8 cellular contexts compared by ENCODE assay signal in genomic region chr7:158828343-158829020, GRCh38. TPM values are rescaled to one million over a fixed set of nuclear protein-coding genes. Genes with fewer than 3 reads are reported as not detected.
A peak's percentile ranks its signal among the peaks of the same experiment; 100 is the strongest.
DNase-seq lines count a peak whose midpoint lies in the region; ATAC-seq, FAIRE-seq and TF ChIP-seq lines count a peak whose summit lies in the region.

No MANE protein-coding gene starts in this region.

- DNase-seq in C1 segment of cervical spinal cord (lab: John Stamatoyannopoulos, UW) (peak in 9 of 14 donors; percentile 14 to 58 (median 45)), H9 (peak; percentile 50), T-helper 17 cell (peak in 1 of 3 donors; percentile 30), endothelial cell (ENCODE audit: low spot score) (peak; percentile 58), urothelium cell line (ENCODE audit: low spot score) (peak; percentile 14), mesenteric fat pad (ENCODE audit: low spot score) (no peak), T1000 (lab: John Stamatoyannopoulos, UW) (no peak)

- H3K27ac Mint-ChIP-seq in H9 (peak overlapping the region in 1 of 3 experiments; percentile 44; a peak in 1 of 7 replicates), T-helper 17 cell (peak overlapping the region; percentile 97), endothelial cell (ENCODE audit: unreplicated experiment) (peak overlapping the region; percentile 85)

- peak overlapping the region; percentile 49 for H3K9ac ChIP-seq in H9 (ENCODE audit: extremely low read depth, insufficient read length, low read length)

- H3K4me1 ChIP-seq in H9 (ENCODE audit: insufficient read depth, low read length) (peaks cover 7% of the 10 kb centered on the region), mononuclear cell (ENCODE audit: insufficient read depth, low read length) (peaks cover 49% of the 10 kb centered on the region)

- peaks cover 12% of the 10 kb centered on the region for H3K23me2 ChIP-seq in H9 (ENCODE audit: insufficient read length, low read depth, low read length, poor library complexity, severe bottlenecking)

- H4K5ac ChIP-seq in H9 (ENCODE audit: insufficient read length, low read depth, low read length) = no peak overlapping the region

- peaks cover 39% of the 10 kb centered on the region in 2 experiments for H3K4me1 Mint-ChIP-seq in H9
- peaks cover 29% of the 10 kb centered on the region for H3K4me1 Mint-ChIP-seq in T-helper 17 cell
- peaks cover 22% of the 10 kb centered on the region for H3K4me1 Mint-ChIP-seq in endothelial cell (ENCODE audit: unreplicated experiment)

- H4K91ac ChIP-seq in H9 (ENCODE audit: insufficient read length, low read depth, low read length) = no peak overlapping the region

- ATAC-seq in T-helper 17 cell = no peak

- TF ChIP-seq CTCF in H9 (conservative IDR thresholded peaks at IDR 0.05) (no peak), endothelial cell (IDR thresholded peaks at IDR 0.05; ENCODE audit: unreplicated experiment) (no peak)

- no peak overlapping the region for H2BK12ac ChIP-seq in H9 (ENCODE audit: insufficient read length, low read depth, low read length)

- H3K23ac ChIP-seq in H9 (ENCODE audit: insufficient read length, low read depth, low read length) = no peak overlapping the region

- no peak overlapping the region for H2AFZ ChIP-seq in H9 (ENCODE audit: low read length)

- H4K20me1 ChIP-seq in H9 (ENCODE audit: control insufficient read depth, insufficient read depth, insufficient read length) = no peaks in the 10 kb centered on the region

- H3K4me3 Mint-ChIP-seq in H9 (peak overlapping the region; percentile 69 to 81), T-helper 17 cell (peak overlapping the region; percentile 95), endothelial cell (ENCODE audit: unreplicated experiment) (peak overlapping the region; percentile 94)

- no peak overlapping the region for H2BK20ac ChIP-seq in H9 (ENCODE audit: low read depth, low read length, poor library complexity, severe bottlenecking)

- H3K9me3 ChIP-seq in H9 (ENCODE audit: control insufficient read depth, low read depth, low read length) (no peaks in the 10 kb centered on the region), T-helper 17 cell (ENCODE audit: control insufficient read depth, low read length, poor library complexity, severe bottlenecking) (no peaks in the 10 kb centered on the region), mononuclear cell (ENCODE audit: low read depth, low read length) (no peaks in the 10 kb centered on the region)

- no peak overlapping the region for H2BK5ac ChIP-seq in H9 (ENCODE audit: insufficient read length, low read length)

- peak overlapping the region; percentile 87 for H3K4me3 ChIP-seq in mononuclear cell (ENCODE audit: low read length)

- no peak overlapping the region for H3K4ac ChIP-seq in H9 (ENCODE audit: low read depth, low read length)

- H3K9me3 Mint-ChIP-seq in H9 (no peaks in the 10 kb centered on the region), endothelial cell (ENCODE audit: unreplicated experiment) (no peaks in the 10 kb centered on the region)

- H3K27ac ChIP-seq in H9 (ENCODE audit: insufficient read length, low read depth, low read length) = no peak overlapping the region

- peak overlapping the region; percentile 69 for H3K14ac ChIP-seq in H9 (ENCODE audit: insufficient read depth, low read length)

- H3T11ph ChIP-seq in H9 (ENCODE audit: low read length) = no peak overlapping the region

- no peak overlapping the region for H2AK5ac ChIP-seq in H9 (ENCODE audit: insufficient read length, low read length)

- H3K27me3 Mint-ChIP-seq in H9 (ENCODE audit: low read depth) = peaks cover 12% of the 10 kb centered on the region
- no peaks in the 10 kb centered on the region for H3K27me3 Mint-ChIP-seq in T-helper 17 cell
- H3K27me3 Mint-ChIP-seq in endothelial cell (ENCODE audit: unreplicated experiment) = peaks cover 10% of the 10 kb centered on the region

- H3K56ac ChIP-seq in H9 (ENCODE audit: insufficient read length, low read depth, low read length) = no peak overlapping the region

- no peak overlapping the region for H4K8ac ChIP-seq in H9 (replicated peaks; ENCODE audit: insufficient read length, low read depth, low read length)

- FAIRE-seq in urothelium cell line (lab: Jason Lieb, UNC) = no peak

- no peak overlapping the region for H2BK15ac ChIP-seq in H9 (ENCODE audit: low read depth, low read length)

- H3K79me2 ChIP-seq in H9 (ENCODE audit: insufficient read depth, low read length) = peaks cover 16% of the 10 kb centered on the region; the same call in 1 of the 2 replicates

- H3K36me3 Mint-ChIP-seq in H9 (ENCODE audit: insufficient read depth in 1 of 3, low read depth in 3 of 3) (peaks cover 0 to 7% (median 0%) of the 10 kb centered on the region in 3 experiments; a peak in 2 of 7 replicates), T-helper 17 cell (ENCODE audit: low read depth) (peaks cover 7% of the 10 kb centered on the region), endothelial cell (ENCODE audit: low read depth, unreplicated experiment) (no peaks in the 10 kb centered on the region)

- peaks cover 5% of the 10 kb centered on the region for H3K79me1 ChIP-seq in H9 (ENCODE audit: insufficient read depth, low read depth, low read length, poor library complexity, severe bottlenecking)

- H3K18ac ChIP-seq in H9 (ENCODE audit: insufficient read length, low read depth, low read length) = no peak overlapping the region

- no CpG with 5 or more reads among the region's 74 CpGs for WGBS in H9 (ENCODE audit: extremely low coverage, insufficient read length, low lambda C conversion rate)

- H3K27me3 ChIP-seq in H9 (ENCODE audit: insufficient read depth, low read length) (no peaks in the 10 kb centered on the region; the same call in none of the 2 replicates), mononuclear cell (ENCODE audit: insufficient read depth, low read length) (no peaks in the 10 kb centered on the region)

- no peak overlapping the region for H2BK120ac ChIP-seq in H9 (ENCODE audit: low read depth, low read length, poor library complexity, severe bottlenecking)

- H3K4me2 ChIP-seq in H9 (ENCODE audit: insufficient read depth, insufficient read length, low read length) = peak overlapping the region; percentile 96

RNA-seq across cellular contexts. Expression of gene ESYT2, which starts 0.8 kb away (rescaled TPM):
- total RNA-seq in H9 (2021) (36.7 and 39.0 TPM in 2 replicates), T-helper 17 cell (100 to 1,000 TPM; 104 to 113 TPM), endothelial cell (ENCODE audit: unreplicated experiment) (31.8 TPM), mononuclear cell (145 TPM), mesenteric fat pad (79.5 TPM)

RNA-seq across cellular contexts. Expression of gene DYNC2I1, which starts 27.9 kb away (rescaled TPM):
- 11.5 and 13.2 TPM in 2 replicates for total RNA-seq in H9 (2021)
- total RNA-seq in T-helper 17 cell = 10 to 100 TPM; 12.4 to 15.0 TPM
- total RNA-seq in endothelial cell (ENCODE audit: unreplicated experiment) = 25.9 TPM
- total RNA-seq in mononuclear cell = 5.5 TPM
- total RNA-seq in mesenteric fat pad = 20.3 TPM

Comparison
In these comparisons a context has a peak if more than half of its experiments do, and no peak if none do; other contexts are left out.
1. DNase-seq: peak in C1 segment of cervical spinal cord (9 of 14), H9 (single experiment), endothelial cell (single experiment) and urothelium cell line (single experiment); none in mesenteric fat pad (single experiment) and T1000 (single experiment).
2. Peak in every context shown above with its lines, with median percentiles within 50 percentile points of each other: H3K4me3 Mint-ChIP-seq.